26 cellular contexts compared by ENCODE assay signal in the genomic region with DNA sequence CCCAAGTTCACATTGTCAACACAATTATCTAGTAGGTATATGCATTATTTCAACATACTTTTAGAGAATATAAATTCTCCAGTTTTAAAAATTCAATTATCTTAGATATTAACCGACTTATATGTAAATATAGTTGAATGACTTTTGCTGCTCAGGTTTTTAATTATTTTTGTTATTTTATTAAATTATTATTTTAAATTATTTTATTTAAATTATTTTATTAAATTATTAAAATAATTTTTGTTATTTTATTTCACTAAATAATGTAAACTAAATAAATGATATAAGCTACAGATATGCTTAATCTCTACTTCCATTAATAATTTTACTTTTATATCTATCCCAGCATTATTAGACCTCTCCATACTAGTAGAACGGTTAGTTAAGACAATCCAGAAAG.
A peak's percentile ranks its signal among the peaks of the same experiment; 100 is the strongest.
DNase-seq lines count a peak whose midpoint lies in the region; ATAC-seq, FAIRE-seq and TF ChIP-seq lines count a peak whose summit lies in the region.
"Had no signal": no experiment of that assay in that cellular context is flagged by ENCODE, and none has a peak within 500 bp of the region (broad histone marks: within the 10 kb centered on the region; RNA-seq: fewer than 3 reads in every experiment).

No MANE protein-coding gene starts in this region.

- peak; percentile 74 for FAIRE-seq in colon (lab: Jason Lieb, UNC)
- FAIRE-seq in kidney (lab: Jason Lieb, UNC): peak; percentile 95
- FAIRE-seq: A549, D721Med, GM12891, H54 had no signal

- H3K36me3 Mint-ChIP-seq in T-cell: no peaks in the 10 kb centered on the region
- H3K36me3 Mint-ChIP-seq: CD14-positive monocyte; CD8-positive, alpha-beta memory T cell had no signal

- CTCF ChIA-PET in T-cell (lab: Charles Lee): no interaction called here

- no peaks in the 10 kb centered on the region for H3K4me1 Mint-ChIP-seq in T-cell
- H3K4me1 Mint-ChIP-seq: CD14-positive monocyte; CD8-positive, alpha-beta memory T cell had no signal

- H3K9me3 ChIP-seq in SK-N-MC (ENCODE audit: low read depth, low read length) (no peaks in the 10 kb centered on the region), kidney (ENCODE audit: control insufficient read depth in 1 of 2, low read length in 2 of 2) (no peaks in the 10 kb centered on the region), ascending aorta (no peaks in the 10 kb centered on the region)
- H3K9me3 ChIP-seq: A549; BE2C; BLaER1 treated with 17β-estradiol and CSF1 and Interleukin-3, amounts not matched to agents 10 nM and 100 nM; HAP-1 had no signal

- no peaks in the 10 kb centered on the region for H3K36me3 ChIP-seq in SK-N-MC (ENCODE audit: insufficient read depth, low read length)
- H3K36me3 ChIP-seq in kidney (ENCODE audit: control insufficient read depth in 1 of 2, insufficient read depth in 2 of 2, low read length in 2 of 2): no peaks in the 10 kb centered on the region
- H3K36me3 ChIP-seq in ascending aorta: no peaks in the 10 kb centered on the region
- H3K36me3 ChIP-seq: BE2C; BLaER1 treated with 17β-estradiol and CSF1 and Interleukin-3, amounts not matched to agents 10 nM and 100 nM; HAP-1 had no signal

- H3K4me3 Mint-ChIP-seq in T-cell: no peak overlapping the region
- H3K4me3 Mint-ChIP-seq: CD14-positive monocyte; CD4-positive, alpha-beta T cell; CD8-positive, alpha-beta memory T cell; HFFc6 had no signal

- POLR2A ChIA-PET in T-cell (lab: Charles Lee): no interaction called here

- no peak overlapping the region for H3K9ac ChIP-seq in SK-N-MC (ENCODE audit: insufficient read length)
- no peak overlapping the region for H3K9ac ChIP-seq in kidney (ENCODE audit: low read length in 2 of 2)
- H3K9ac ChIP-seq: BLaER1 treated with 17β-estradiol and CSF1 and Interleukin-3, amounts not matched to agents 10 nM and 100 nM had no signal

- no peak for DNase-seq in SK-N-MC (ENCODE audit: low read depth, low spot score)
- no peak for DNase-seq in kidney
- DNase-seq in foreskin melanocyte: no peak
- no peak for DNase-seq in T-cell
- no peak for DNase-seq in ascending aorta (ENCODE audit: low spot score in 2 of 2)
- DNase-seq: 8988T; ACHN; AML-193; BE2C; CD4-positive, alpha-beta T cell; CD8-positive, alpha-beta memory T cell; DMS 273 treated with DMSO at 0.1 percent for 48 hours; DMS79; EL; GF-D8; GOT3; HFFc6 had no signal

- intact Hi-C loops in kidney (cut with DNase I): no loop called here
- intact Hi-C loops in ascending aorta (cut with DNase I): no loop called here

- 0 out of 2 replicates have a peak overlapping the region, but pooled peaks have one; percentile 44 for H3K27ac ChIP-seq in SK-N-MC
- H3K27ac ChIP-seq in kidney (ENCODE audit: low read depth in 2 of 2, low read length in 2 of 2): no peak overlapping the region
- no peak overlapping the region for H3K27ac ChIP-seq in ascending aorta
- H3K27ac ChIP-seq: A549; BLaER1 treated with 17β-estradiol and CSF1 and Interleukin-3, amounts not matched to agents 10 nM and 100 nM had no signal

- no peaks in the 10 kb centered on the region for H3K9me3 Mint-ChIP-seq in T-cell
- H3K9me3 Mint-ChIP-seq: CD14-positive monocyte; CD4-positive, alpha-beta T cell; CD8-positive, alpha-beta memory T cell; HFFc6 had no signal

- no peaks in the 10 kb centered on the region for H3K27me3 Mint-ChIP-seq in T-cell
- H3K27me3 Mint-ChIP-seq: CD4-positive, alpha-beta T cell; CD8-positive, alpha-beta memory T cell had no signal

- no peak overlapping the region for H3K4me3 ChIP-seq in SK-N-MC
- H3K4me3 ChIP-seq in kidney (ENCODE audit: low read length in 2 of 2): no peak overlapping the region
- no peak overlapping the region for H3K4me3 ChIP-seq in ascending aorta
- H3K4me3 ChIP-seq: A549; BLaER1 treated with 17β-estradiol and CSF1 and Interleukin-3, amounts not matched to agents 10 nM and 100 nM; HAP-1 had no signal

- ATAC-seq in T-cell (replicated peaks in 1 of 4) (no peak), HG03439 (IDR thresholded peaks at IDR 0.05; ENCODE audit: unreplicated experiment) (no peak)
- ATAC-seq: A549 had no signal

- TF ChIP-seq CTCF in kidney (IDR thresholded peaks at IDR 0.05; ENCODE audit: borderline replicate concordance, extremely low read depth, insufficient read depth): no peak
- TF ChIP-seq CTCF in ascending aorta (IDR thresholded peaks at IDR 0.05): no peak

- H3K27ac Mint-ChIP-seq in T-cell: no peak overlapping the region
- H3K27ac Mint-ChIP-seq: CD14-positive monocyte; CD4-positive, alpha-beta T cell; CD8-positive, alpha-beta memory T cell; HFFc6 had no signal

- no peaks in the 10 kb centered on the region for H3K27me3 ChIP-seq in ascending aorta
- H3K27me3 ChIP-seq: BE2C; BLaER1 treated with 17β-estradiol and CSF1 and Interleukin-3, amounts not matched to agents 10 nM and 100 nM had no signal

- H3K4me1 ChIP-seq in kidney (ENCODE audit: control insufficient read depth in 1 of 2, insufficient read depth in 1 of 2, low read depth in 1 of 2, low read length in 2 of 2): peaks cover 0 to 4% of the 10 kb centered on the region in 2 donors
- H3K4me1 ChIP-seq in ascending aorta: no peaks in the 10 kb centered on the region
- H3K4me1 ChIP-seq: BE2C; BLaER1 treated with 17β-estradiol and CSF1 and Interleukin-3, amounts not matched to agents 10 nM and 100 nM; HAP-1 had no signal
